ENCODE assay signal across 7 cellular contexts in genomic region chr22:41286639-41287091, GRCh38. TPM values are rescaled to one million over a fixed set of nuclear protein-coding genes. Genes with fewer than 3 reads are reported as not detected.
DNase-seq lines count a peak whose midpoint lies in the region; ATAC-seq and TF ChIP-seq lines count a peak whose summit lies in the region.

No MANE protein-coding gene starts in this region.

- ATAC-seq in GM18519 (IDR thresholded peaks at IDR 0.05; ENCODE audit: low FRiP score, unreplicated experiment): peak; percentile 13
- peak; percentile 2 for ATAC-seq in HG02840 (IDR thresholded peaks at IDR 0.05; ENCODE audit: low FRiP score, unreplicated experiment)
- peak; percentile 30 for ATAC-seq in sciatic nerve

- H3K4me3 ChIP-seq in foreskin fibroblast (ENCODE audit: low read depth in 1 of 2, low read length in 2 of 2): peak overlapping the region; percentile 40 to 82

- DNase-seq in NOMO-1 treated with dmso at 0.1 percent for 144 hours (lab: John Stamatoyannopoulos, UW; ENCODE audit: unreplicated experiment) (peak; percentile 72), foreskin fibroblast (peak in 1 of 2 donors; percentile 50), sciatic nerve (ENCODE audit: low spot score) (no peak), glomerular visceral epithelial cell (ENCODE audit: extremely low spot score) (no peak)
- DNase-seq in activated T-cell treated with anti-CD3 and anti-CD28 coated beads, Interleukin-2, amount 50 U/mL, for 48 hours: peak; percentile 60 to 61

- no peak for TF ChIP-seq CTCF in foreskin fibroblast (IDR thresholded peaks at IDR 0.05; ENCODE audit: low read depth, low read length)

- intact Hi-C loops in sciatic nerve (cut with DNase I): no loop called here

RNA-seq across cellular contexts. Expression of gene RANGAP1, which starts 0.7 kb away (rescaled TPM):
- total RNA-seq in sciatic nerve: 45.5 TPM

RNA-seq across cellular contexts. Expression of gene ZC3H7B, which starts 14.7 kb away (rescaled TPM):
- total RNA-seq in sciatic nerve: 72.6 TPM

RNA-seq across cellular contexts. Expression of gene CHADL, which starts 45.9 kb away (rescaled TPM):
- total RNA-seq in sciatic nerve: 13.1 TPM

Comparison
In these comparisons a context has a peak if more than half of its experiments do, and no peak if none do; other contexts are left out.
1. DNase-seq: peak in NOMO-1 treated with dmso at 0.1 percent for 144 hours (single experiment) and activated T-cell treated with anti-CD3 and anti-CD28 coated beads, Interleukin-2, amount 50 U/mL, for 48 hours (2 of 2); none in sciatic nerve (single experiment) and glomerular visceral epithelial cell (single experiment).
2. Peak in every context shown above with its lines, with median percentiles within 50 percentile points of each other: ATAC-seq.